9 cellular contexts compared by ENCODE assay signal in genomic region chr19:55504252-55504603, GRCh38. TPM values are rescaled to one million over a fixed set of nuclear protein-coding genes. Genes with fewer than 3 reads are reported as not detected.
DNase-seq lines count a peak whose midpoint lies in the region; ATAC-seq and TF ChIP-seq lines count a peak whose summit lies in the region.
"Had no signal": no experiment of that assay in that cellular context is flagged by ENCODE, and none has a peak within 500 bp of the region (broad histone marks: within the 10 kb centered on the region; RNA-seq: fewer than 3 reads in every experiment).

No MANE protein-coding gene starts in this region.

- H3K9me3 ChIP-seq in PC-9 (ENCODE audit: insufficient read depth, low read depth) (no peaks in the 10 kb centered on the region), skeletal muscle satellite cell (replicated peaks; ENCODE audit: low read length) (no peaks in the 10 kb centered on the region), trophoblast cell (ENCODE audit: insufficient read depth, low read depth, low read length) (peaks cover 8% of the 10 kb centered on the region)

- POLR2A ChIA-PET in PC-9 (lab: Charles Lee; ENCODE audit: unreplicated experiment), result interaction anchor here (0.6 to 1.0 kb wide), 6 partner anchors 8 to 159 kb away, joined by 4 to 19 read pairs (median 5); partner anchors contain the start of gene ZNF784

- H3K27me3 ChIP-seq in PC-9 (ENCODE audit: insufficient read depth, low read depth) (peaks cover 25% of the 10 kb centered on the region), skeletal muscle satellite cell (ENCODE audit: control insufficient read depth, insufficient read depth, low read length) (peaks cover 3% of the 10 kb centered on the region), trophoblast cell (ENCODE audit: insufficient read depth, low read length) (peaks cover 2% of the 10 kb centered on the region)

- H3K79me1 ChIP-seq in trophoblast cell (ENCODE audit: low read length), result no peaks in the 10 kb centered on the region

- H3K4me3 ChIP-seq in PC-9 (peak overlapping the region; percentile 27; the same call in 1 of the 2 replicates), skeletal muscle satellite cell (ENCODE audit: low read length) (peak overlapping the region; percentile 79), trophoblast cell (ENCODE audit: low read depth, low read length) (no peak overlapping the region)

- H3K27me3 Mint-ChIP-seq in effector memory CD8-positive, alpha-beta T cell, result peaks cover 12% of the 10 kb centered on the region in 2 donors

- peak overlapping the region; percentile 77 to 87 for H3K4me3 Mint-ChIP-seq in effector memory CD8-positive, alpha-beta T cell

- no peak overlapping the region for H4K8ac ChIP-seq in trophoblast cell (ENCODE audit: low read depth, low read length)

- H3K27ac ChIP-seq in PC-9 (no peak overlapping the region), trophoblast cell (ENCODE audit: low read depth, low read length) (no peak overlapping the region)

- ATAC-seq in GM21515 (IDR thresholded peaks at IDR 0.05; ENCODE audit: unreplicated experiment), result peak; percentile 8
- no peak for ATAC-seq in effector memory CD8-positive, alpha-beta T cell (replicated peaks)
- ATAC-seq in HG03342 (IDR thresholded peaks at IDR 0.05; ENCODE audit: unreplicated experiment), result no peak
- ATAC-seq in HG03108 (IDR thresholded peaks at IDR 0.05; ENCODE audit: unreplicated experiment), result no peak

- CTCF ChIA-PET in PC-9 (lab: Charles Lee), result interaction anchor here (0.7 to 2.2 kb wide), 15 partner anchors 12 to 1982 kb away, joined by 3 to 13 read pairs (median 4); partner anchors contain the start of genes FIZ1, ISOC2, PPP1R12C and ZNF628

- H3K36me3 Mint-ChIP-seq in effector memory CD8-positive, alpha-beta T cell (ENCODE audit: insufficient read depth), result peaks cover 3% of the 10 kb centered on the region

- H3K9ac ChIP-seq in skeletal muscle satellite cell (ENCODE audit: low read depth, low read length), result no peak overlapping the region
- no peak overlapping the region for H3K9ac ChIP-seq in trophoblast cell (ENCODE audit: low read length)

- H2AK5ac ChIP-seq in trophoblast cell (ENCODE audit: low read length), result no peak overlapping the region

- no peak overlapping the region for H2BK120ac ChIP-seq in trophoblast cell (ENCODE audit: insufficient read depth, low read length, poor library complexity)

- H3K4me1 Mint-ChIP-seq in effector memory CD8-positive, alpha-beta T cell (ENCODE audit: low read depth in 2 of 2), result peaks cover 9 to 13% of the 10 kb centered on the region in 2 donors

- intact Hi-C loops in PC-9 (cut with micrococcal nuclease; ENCODE audit: unreplicated experiment), result loop anchor here (1.0 to 10.0 kb wide), 4 partner anchors 87 to 619 kb away; no protein-coding TSS in a partner anchor

- no peak overlapping the region for H4K91ac ChIP-seq in trophoblast cell (ENCODE audit: low read depth, low read length)

- no peak overlapping the region for H3K14ac ChIP-seq in trophoblast cell (ENCODE audit: low read length)

- H3K23ac ChIP-seq in trophoblast cell (ENCODE audit: low read length), result no peak overlapping the region

- H3K18ac ChIP-seq in trophoblast cell (ENCODE audit: low read length), result no peak overlapping the region

- H3K4ac ChIP-seq in trophoblast cell (ENCODE audit: low read depth, low read length), result no peak overlapping the region

- peak; percentile 2; the same call in 1 of the 2 replicates for TF ChIP-seq CTCF in PC-9 (conservative IDR thresholded peaks at IDR 0.05)

- no peaks in the 10 kb centered on the region for H3K9me2 ChIP-seq in PC-9 (ENCODE audit: insufficient read depth)

- no peaks in the 10 kb centered on the region for H3F3A ChIP-seq in PC-9 (ENCODE audit: insufficient read depth, low read depth)

- no CpG with 5 or more reads among the region's 13 CpGs for WGBS in trophoblast cell (ENCODE audit: extremely low coverage, insufficient coverage, insufficient read length)

- H2BK12ac ChIP-seq in trophoblast cell (ENCODE audit: low read length), result no peak overlapping the region

- no peak overlapping the region for H4K12ac ChIP-seq in trophoblast cell (ENCODE audit: low read depth, low read length)

- peak overlapping the region; percentile 63 for H3K4me2 ChIP-seq in PC-9
- peak overlapping the region; percentile 98 for H3K4me2 ChIP-seq in skeletal muscle satellite cell (ENCODE audit: low read length)
- H3K4me2 ChIP-seq in trophoblast cell (ENCODE audit: low read length), result no peak overlapping the region

- no peaks in the 10 kb centered on the region for H4K20me1 ChIP-seq in PC-9 (ENCODE audit: insufficient read depth)

- H3K36me3 ChIP-seq in PC-9 (ENCODE audit: low read depth) (no peaks in the 10 kb centered on the region), skeletal muscle satellite cell (ENCODE audit: insufficient read depth, low read length) (no peaks in the 10 kb centered on the region), trophoblast cell (ENCODE audit: control insufficient read depth in 1 of 2, insufficient read depth in 2 of 2, low read length in 2 of 2) (peaks cover 15 to 23% of the 10 kb centered on the region in 2 experiments)

- H2AFZ ChIP-seq in PC-9, result 0 out of 2 replicates have a peak overlapping the region, but pooled peaks have one; percentile 10
- H2AFZ ChIP-seq in trophoblast cell (ENCODE audit: insufficient read depth, low read length, poor library complexity), result no peak overlapping the region

- no peak overlapping the region for H2BK5ac ChIP-seq in trophoblast cell (ENCODE audit: low read depth, low read length, poor library complexity)

- H3K27ac Mint-ChIP-seq in effector memory CD8-positive, alpha-beta T cell, result peak overlapping the region; percentile 83 to 89

- DNase-seq in PC-9 (no peak), trophoblast cell (no peak), HUDEP-2 (lab: John Stamatoyannopoulos, UW; ENCODE audit: unreplicated experiment in 76 of 76) (no peak)
- no peak for DNase-seq in effector memory CD8-positive, alpha-beta T cell

- H3K79me2 ChIP-seq in PC-9 (ENCODE audit: low read depth), result no peaks in the 10 kb centered on the region
- no peaks in the 10 kb centered on the region for H3K79me2 ChIP-seq in trophoblast cell (ENCODE audit: control insufficient read depth, insufficient read depth, low read length, poor library complexity)

- H3K9me3 Mint-ChIP-seq in effector memory CD8-positive, alpha-beta T cell, result no peaks in the 10 kb centered on the region

- H3K4me1 ChIP-seq in PC-9 (replicated peaks; ENCODE audit: insufficient read depth) (no peaks in the 10 kb centered on the region), skeletal muscle satellite cell (ENCODE audit: control insufficient read depth, insufficient read depth, low read length) (no peaks in the 10 kb centered on the region), trophoblast cell (ENCODE audit: control insufficient read depth in 1 of 2, insufficient read depth in 2 of 2, low read length in 2 of 2) (peaks cover 0 to 5% of the 10 kb centered on the region in 2 experiments)

- BruUV-seq in PC-9 (replicated peaks; lab: Mats Ljungman, UMichigan), result no TSS peak

RNA-seq across cellular contexts. Expression of gene SSC5D, which starts 16.0 kb away (rescaled TPM):
- total RNA-seq in PC-9 (2021), result 3.9 and 4.8 TPM in 2 replicates
- total RNA-seq in skeletal muscle satellite cell (2012; rRNA removed), result 11.9 and 24.2 TPM in 2 replicates
- polyA plus RNA-seq in trophoblast cell (2013), result 24.2 and 24.4 TPM in 2 replicates

RNA-seq across cellular contexts. Expression of gene NAT14, which starts 19.2 kb away (rescaled TPM):
- total RNA-seq in PC-9 (2021), result 61.6 and 103 TPM in 2 replicates
- total RNA-seq in skeletal muscle satellite cell (2012; rRNA removed), result 10.0 and 10.9 TPM in 2 replicates
- 108 and 109 TPM in 2 replicates for polyA plus RNA-seq in trophoblast cell (2013)

RNA-seq across cellular contexts. Expression of gene ZNF628, which starts 27.8 kb away (rescaled TPM):
- 17.7 and 19.3 TPM in 2 replicates for total RNA-seq in PC-9 (2021)
- 0.66 and 2.0 TPM in 2 replicates for total RNA-seq in skeletal muscle satellite cell (2012; rRNA removed)
- polyA plus RNA-seq in trophoblast cell (2013), result 12.6 and 14.5 TPM in 2 replicates

RNA-seq across cellular contexts. Expression of gene SBK2, which starts 32.7 kb away (rescaled TPM):
- 3.5 and 3.9 TPM in 2 replicates for total RNA-seq in PC-9 (2021)
- total RNA-seq in skeletal muscle satellite cell (2012; rRNA removed), result 0.87 TPM in 1 of 2 replicates, not detected in the other
- 0.30 and 0.31 TPM in 2 replicates for polyA plus RNA-seq in trophoblast cell (2013)
- total RNA-seq: occipital lobe had no signal

RNA-seq across cellular contexts. Expression of gene C19orf85, which starts 39.7 kb away (rescaled TPM):
- total RNA-seq in PC-9 (2021), result 0.73 and 0.74 TPM in 2 replicates
- not detected in 2 replicates for total RNA-seq in skeletal muscle satellite cell (2012; rRNA removed)
- polyA plus RNA-seq in trophoblast cell (2013), result not detected in 2 replicates
- total RNA-seq: occipital lobe had no signal
